1 cellular context compared by ENCODE assay signal in the genomic region with DNA sequence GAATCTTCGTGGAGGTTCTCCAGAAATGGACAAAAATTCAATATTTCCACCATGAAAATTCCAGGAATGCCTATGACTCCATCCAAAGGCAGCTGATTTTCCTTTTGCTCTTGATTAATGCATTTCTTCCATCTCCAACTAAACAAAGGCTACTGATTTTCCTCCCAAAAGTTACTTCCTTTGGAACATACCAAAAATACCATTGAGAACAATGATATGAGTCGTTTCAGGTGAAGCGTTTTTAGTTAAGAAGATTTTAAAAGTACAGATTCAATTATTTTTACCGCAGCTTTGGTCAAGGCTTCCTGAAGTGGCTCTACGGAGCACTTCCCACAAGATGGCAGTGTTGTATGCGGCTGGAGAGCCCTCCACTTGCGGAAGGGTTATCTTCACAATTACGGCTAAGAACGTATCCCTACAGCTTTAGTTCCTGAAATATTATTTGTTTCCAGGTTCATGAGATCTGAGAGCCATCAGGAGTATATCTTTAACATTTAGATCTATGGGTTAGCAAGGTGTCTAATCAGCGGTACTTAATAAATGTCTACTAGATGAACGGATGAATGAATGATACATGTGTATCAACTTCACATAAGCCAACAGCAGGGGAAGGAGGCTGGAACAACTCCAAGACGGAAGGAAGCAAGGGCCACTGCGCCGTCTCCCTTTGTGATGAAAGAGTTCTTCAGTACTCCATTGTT.
TF ChIP-seq lines count a peak whose summit lies in the region.

No MANE protein-coding gene starts in this region.

TF ChIP-seq in GM23338, 12 proteins besides CTCF, POLR2A, EP300 and RAD21 (continued from another document):
- TF ChIP-seq, protein P1, sequence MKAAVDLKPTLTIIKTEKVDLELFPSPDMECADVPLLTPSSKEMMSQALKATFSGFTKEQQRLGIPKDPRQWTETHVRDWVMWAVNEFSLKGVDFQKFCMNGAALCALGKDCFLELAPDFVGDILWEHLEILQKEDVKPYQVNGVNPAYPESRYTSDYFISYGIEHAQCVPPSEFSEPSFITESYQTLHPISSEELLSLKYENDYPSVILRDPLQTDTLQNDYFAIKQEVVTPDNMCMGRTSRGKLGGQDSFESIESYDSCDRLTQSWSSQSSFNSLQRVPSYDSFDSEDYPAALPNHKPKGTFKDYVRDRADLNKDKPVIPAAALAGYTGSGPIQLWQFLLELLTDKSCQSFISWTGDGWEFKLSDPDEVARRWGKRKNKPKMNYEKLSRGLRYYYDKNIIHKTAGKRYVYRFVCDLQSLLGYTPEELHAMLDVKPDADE (IDR thresholded peaks at IDR 0.05), result no peak
- TF ChIP-seq EZH2 (IDR thresholded peaks at IDR 0.05; ENCODE audit: low read depth, unreplicated experiment) (no peak), ZNF114 (CRISPR knock-in tag; IDR thresholded peaks at IDR 0.05) (no peak), STAT1 (IDR thresholded peaks at IDR 0.05; ENCODE audit: unreplicated experiment) (no peak), CREB1 (CRISPR knock-in tag; IDR thresholded peaks at IDR 0.05; ENCODE audit: low read depth) (no peak), JUNB (IDR thresholded peaks at IDR 0.05; ENCODE audit: unreplicated experiment) (no peak), ZNF331 (CRISPR knock-in tag; IDR thresholded peaks at IDR 0.05; ENCODE audit: low read depth) (no peak)
- TF ChIP-seq, protein P2, sequence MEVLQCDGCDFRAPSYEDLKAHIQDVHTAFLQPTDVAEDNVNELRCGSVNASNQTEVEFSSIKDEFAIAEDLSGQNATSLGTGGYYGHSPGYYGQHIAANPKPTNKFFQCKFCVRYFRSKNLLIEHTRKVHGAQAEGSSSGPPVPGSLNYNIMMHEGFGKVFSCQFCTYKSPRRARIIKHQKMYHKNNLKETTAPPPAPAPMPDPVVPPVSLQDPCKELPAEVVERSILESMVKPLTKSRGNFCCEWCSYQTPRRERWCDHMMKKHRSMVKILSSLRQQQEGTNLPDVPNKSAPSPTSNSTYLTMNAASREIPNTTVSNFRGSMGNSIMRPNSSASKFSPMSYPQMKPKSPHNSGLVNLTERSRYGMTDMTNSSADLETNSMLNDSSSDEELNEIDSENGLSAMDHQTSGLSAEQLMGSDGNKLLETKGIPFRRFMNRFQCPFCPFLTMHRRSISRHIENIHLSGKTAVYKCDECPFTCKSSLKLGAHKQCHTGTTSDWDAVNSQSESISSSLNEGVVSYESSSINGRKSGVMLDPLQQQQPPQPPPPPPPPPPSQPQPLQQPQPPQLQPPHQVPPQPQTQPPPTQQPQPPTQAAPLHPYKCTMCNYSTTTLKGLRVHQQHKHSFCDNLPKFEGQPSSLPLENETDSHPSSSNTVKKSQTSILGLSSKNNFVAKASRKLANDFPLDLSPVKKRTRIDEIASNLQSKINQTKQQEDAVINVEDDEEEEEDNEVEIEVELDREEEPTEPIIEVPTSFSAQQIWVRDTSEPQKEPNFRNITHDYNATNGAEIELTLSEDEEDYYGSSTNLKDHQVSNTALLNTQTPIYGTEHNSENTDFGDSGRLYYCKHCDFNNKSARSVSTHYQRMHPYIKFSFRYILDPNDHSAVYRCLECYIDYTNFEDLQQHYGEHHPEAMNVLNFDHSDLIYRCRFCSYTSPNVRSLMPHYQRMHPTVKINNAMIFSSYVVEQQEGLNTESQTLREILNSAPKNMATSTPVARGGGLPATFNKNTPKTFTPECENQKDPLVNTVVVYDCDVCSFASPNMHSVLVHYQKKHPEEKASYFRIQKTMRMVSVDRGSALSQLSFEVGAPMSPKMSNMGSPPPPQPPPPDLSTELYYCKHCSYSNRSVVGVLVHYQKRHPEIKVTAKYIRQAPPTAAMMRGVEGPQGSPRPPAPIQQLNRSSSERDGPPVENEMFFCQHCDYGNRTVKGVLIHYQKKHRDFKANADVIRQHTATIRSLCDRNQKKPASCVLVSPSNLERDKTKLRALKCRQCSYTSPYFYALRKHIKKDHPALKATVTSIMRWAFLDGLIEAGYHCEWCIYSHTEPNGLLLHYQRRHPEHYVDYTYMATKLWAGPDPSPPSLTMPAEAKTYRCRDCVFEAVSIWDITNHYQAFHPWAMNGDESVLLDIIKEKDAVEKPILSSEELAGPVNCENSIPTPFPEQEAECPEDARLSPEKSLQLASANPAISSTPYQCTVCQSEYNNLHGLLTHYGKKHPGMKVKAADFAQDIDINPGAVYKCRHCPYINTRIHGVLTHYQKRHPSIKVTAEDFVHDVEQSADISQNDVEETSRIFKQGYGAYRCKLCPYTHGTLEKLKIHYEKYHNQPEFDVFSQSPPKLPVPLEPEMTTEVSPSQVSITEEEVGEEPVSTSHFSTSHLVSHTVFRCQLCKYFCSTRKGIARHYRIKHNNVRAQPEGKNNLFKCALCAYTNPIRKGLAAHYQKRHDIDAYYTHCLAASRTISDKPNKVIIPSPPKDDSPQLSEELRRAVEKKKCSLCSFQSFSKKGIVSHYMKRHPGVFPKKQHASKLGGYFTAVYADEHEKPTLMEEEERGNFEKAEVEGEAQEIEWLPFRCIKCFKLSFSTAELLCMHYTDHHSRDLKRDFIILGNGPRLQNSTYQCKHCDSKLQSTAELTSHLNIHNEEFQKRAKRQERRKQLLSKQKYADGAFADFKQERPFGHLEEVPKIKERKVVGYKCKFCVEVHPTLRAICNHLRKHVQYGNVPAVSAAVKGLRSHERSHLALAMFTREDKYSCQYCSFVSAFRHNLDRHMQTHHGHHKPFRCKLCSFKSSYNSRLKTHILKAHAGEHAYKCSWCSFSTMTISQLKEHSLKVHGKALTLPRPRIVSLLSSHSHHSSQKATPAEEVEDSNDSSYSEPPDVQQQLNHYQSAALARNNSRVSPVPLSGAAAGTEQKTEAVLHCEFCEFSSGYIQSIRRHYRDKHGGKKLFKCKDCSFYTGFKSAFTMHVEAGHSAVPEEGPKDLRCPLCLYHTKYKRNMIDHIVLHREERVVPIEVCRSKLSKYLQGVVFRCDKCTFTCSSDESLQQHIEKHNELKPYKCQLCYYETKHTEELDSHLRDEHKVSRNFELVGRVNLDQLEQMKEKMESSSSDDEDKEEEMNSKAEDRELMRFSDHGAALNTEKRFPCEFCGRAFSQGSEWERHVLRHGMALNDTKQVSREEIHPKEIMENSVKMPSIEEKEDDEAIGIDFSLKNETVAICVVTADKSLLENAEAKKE (CRISPR knock-in tag; IDR thresholded peaks at IDR 0.05), result no peak
